ENCODE assay signal across 8 cellular contexts in the genomic region with DNA sequence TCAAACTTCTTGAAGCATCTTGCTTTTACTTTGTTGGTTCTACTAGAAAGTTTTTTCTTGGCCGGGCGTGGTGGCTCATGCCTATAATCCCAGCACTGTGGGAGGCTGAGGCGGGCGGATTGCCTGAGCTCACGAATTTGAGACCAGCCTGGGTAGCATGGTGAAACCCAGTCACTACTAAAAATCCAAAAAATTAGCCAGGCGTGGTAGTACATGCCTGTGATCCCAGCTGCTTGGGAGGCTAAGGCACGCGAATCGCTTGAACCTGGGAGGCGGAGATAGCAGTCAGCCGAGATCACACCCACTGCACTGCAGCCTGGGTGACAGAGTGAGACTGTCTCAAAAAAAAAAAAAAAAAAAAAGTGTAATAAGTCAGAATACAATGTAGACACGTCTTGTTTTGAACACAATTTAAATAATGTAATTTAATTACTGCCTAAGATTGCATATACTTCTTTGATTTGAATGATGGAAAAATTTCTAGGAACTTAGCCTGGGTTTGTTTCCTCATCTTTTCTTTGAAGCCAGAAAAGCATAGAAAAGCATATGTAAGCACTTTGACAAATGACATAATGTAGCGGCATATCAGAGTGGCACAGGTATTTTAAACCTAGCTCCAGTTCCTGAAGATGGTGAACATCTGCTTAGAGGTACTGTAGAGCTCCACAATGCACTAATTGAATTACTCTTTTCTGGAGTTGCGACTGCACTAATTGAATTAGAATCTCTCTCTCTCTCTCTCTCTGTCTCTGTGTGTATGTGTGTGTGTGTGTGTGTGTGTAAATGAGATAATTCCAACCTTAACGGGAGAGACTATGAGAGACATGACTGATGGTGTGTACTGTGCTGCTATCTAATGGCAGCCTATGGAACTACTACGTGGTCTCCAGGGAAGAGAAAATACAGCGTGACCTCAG.
DNase-seq lines count a peak whose midpoint lies in the region; ATAC-seq, FAIRE-seq and TF ChIP-seq lines count a peak whose summit lies in the region.

No MANE protein-coding gene starts in this region.

- no peaks in the 10 kb centered on the region for H3K4me1 ChIP-seq in parathyroid adenoma

- POLR2A ChIA-PET in activated CD8-positive, alpha-beta T cell treated with anti-CD3 and anti-CD28 coated beads, Interleukin-2, amount 10 ng/mL, durations not matched to agents 7 days and 5 days (lab: Charles Lee): no interaction called here

- FAIRE-seq in H54 (lab: Jason Lieb, UNC): peak; percentile 89

- H3K4me3 Mint-ChIP-seq in Calu3 (ENCODE audit: low read depth, unreplicated experiment): no peak overlapping the region
- H3K4me3 Mint-ChIP-seq in activated CD8-positive, alpha-beta T cell treated with anti-CD3 and anti-CD28 coated beads, Interleukin-2, amount 10 ng/mL, durations not matched to agents 7 days and 5 days: no peak overlapping the region

- DNase-seq in Calu3 (peak; percentile 20), H54 (ENCODE audit: insufficient read length, low spot score) (peak; percentile 22), NCI-H226 (peak; percentile 55), glomerular visceral epithelial cell (ENCODE audit: extremely low spot score) (peak; percentile 69)
- DNase-seq in activated CD8-positive, alpha-beta T cell treated with anti-CD3 and anti-CD28 coated beads, Interleukin-2, amount 10 ng/mL, durations not matched to agents 7 days and 5 days: peak; percentile 31

- no peak overlapping the region for H3K9ac ChIP-seq in parathyroid adenoma

- H3K79me2 ChIP-seq in parathyroid adenoma: peaks cover 5% of the 10 kb centered on the region

- peak; percentile 81 for ATAC-seq in activated CD8-positive, alpha-beta T cell treated with anti-CD3 and anti-CD28 coated beads, Interleukin-2, amount 10 ng/mL, durations not matched to agents 7 days and 5 days
- ATAC-seq in GM18502 (IDR thresholded peaks at IDR 0.05; ENCODE audit: poor library complexity, unreplicated experiment): no peak
- ATAC-seq in GM18909 (IDR thresholded peaks at IDR 0.05; ENCODE audit: poor library complexity, unreplicated experiment): no peak

- H3K9me3 Mint-ChIP-seq in Calu3 (ENCODE audit: low read depth, unreplicated experiment): no peaks in the 10 kb centered on the region
- no peaks in the 10 kb centered on the region for H3K9me3 Mint-ChIP-seq in activated CD8-positive, alpha-beta T cell treated with anti-CD3 and anti-CD28 coated beads, Interleukin-2, amount 10 ng/mL, durations not matched to agents 7 days and 5 days (ENCODE audit: insufficient read depth)

- intact Hi-C loops in Calu3 (cut with micrococcal nuclease; ENCODE audit: unreplicated experiment): loop anchor here (1.0 to 5.0 kb wide), 2 partner anchors 140 to 229 kb away; no protein-coding TSS in a partner anchor

- no peak overlapping the region for H3K27ac ChIP-seq in parathyroid adenoma

- H3K4me3 ChIP-seq in parathyroid adenoma (ENCODE audit: low read depth, low read length): no peak overlapping the region

- no peaks in the 10 kb centered on the region for H3K27me3 Mint-ChIP-seq in Calu3 (ENCODE audit: unreplicated experiment)
- H3K27me3 Mint-ChIP-seq in activated CD8-positive, alpha-beta T cell treated with anti-CD3 and anti-CD28 coated beads, Interleukin-2, amount 10 ng/mL, durations not matched to agents 7 days and 5 days (ENCODE audit: low read depth): peaks cover 3% of the 10 kb centered on the region

- no TSS peak for BruUV-seq in Calu3 (replicated peaks; lab: Mats Ljungman, UMichigan)

- H3K27ac Mint-ChIP-seq in Calu3 (ENCODE audit: unreplicated experiment): no peak overlapping the region
- no peak overlapping the region for H3K27ac Mint-ChIP-seq in activated CD8-positive, alpha-beta T cell treated with anti-CD3 and anti-CD28 coated beads, Interleukin-2, amount 10 ng/mL, durations not matched to agents 7 days and 5 days

- H3K27me3 ChIP-seq in parathyroid adenoma (ENCODE audit: control insufficient read depth, insufficient read depth, low read length): no peaks in the 10 kb centered on the region

- H3K4me1 Mint-ChIP-seq in Calu3 (ENCODE audit: low read depth, unreplicated experiment): no peaks in the 10 kb centered on the region
- H3K4me1 Mint-ChIP-seq in activated CD8-positive, alpha-beta T cell treated with anti-CD3 and anti-CD28 coated beads, Interleukin-2, amount 10 ng/mL, durations not matched to agents 7 days and 5 days (ENCODE audit: low read depth): peaks cover 3% of the 10 kb centered on the region

- peak; percentile 39 for TF ChIP-seq CTCF in Calu3 (IDR thresholded peaks at IDR 0.05; ENCODE audit: unreplicated experiment)
- peak; percentile 41 for TF ChIP-seq CTCF in parathyroid adenoma (IDR thresholded peaks at IDR 0.05)

- H3K4me2 ChIP-seq in parathyroid adenoma (ENCODE audit: low read length): no peak overlapping the region

- TF ChIP-seq POLR2A in H54 (IDR thresholded peaks at IDR 0.05; ENCODE audit: low read depth, low read length): no peak

- H3K36me3 Mint-ChIP-seq in Calu3 (ENCODE audit: insufficient read depth, unreplicated experiment): no peaks in the 10 kb centered on the region
- H3K36me3 Mint-ChIP-seq in activated CD8-positive, alpha-beta T cell treated with anti-CD3 and anti-CD28 coated beads, Interleukin-2, amount 10 ng/mL, durations not matched to agents 7 days and 5 days (ENCODE audit: low read depth): no peaks in the 10 kb centered on the region

- CTCF ChIA-PET in Calu3 (lab: Charles Lee): interaction anchor here (0.6 to 2.9 kb wide), 6 partner anchors 25 to 228 kb away, joined by 3 to 29 read pairs (median 4); no protein-coding TSS in a partner anchor
- CTCF ChIA-PET in activated CD8-positive, alpha-beta T cell treated with anti-CD3 and anti-CD28 coated beads, Interleukin-2, amount 10 ng/mL, durations not matched to agents 7 days and 5 days (lab: Charles Lee): interaction anchor here (0.6 to 3.0 kb wide), 22 partner anchors 8 to 231 kb away, joined by 3 to 17 read pairs (median 4); a partner anchor contains a TSS

- no peaks in the 10 kb centered on the region for H3K9me3 ChIP-seq in parathyroid adenoma (ENCODE audit: control insufficient read depth, low read length)

- no peak overlapping the region for H2AFZ ChIP-seq in parathyroid adenoma

- no peaks in the 10 kb centered on the region for H3K36me3 ChIP-seq in parathyroid adenoma (ENCODE audit: control insufficient read depth, insufficient read depth, low read length)
